ENCODE assay signal across 8 cellular contexts in genomic region chrX:118226060-118226428, GRCh38.
DNase-seq lines count a peak whose midpoint lies in the region; ATAC-seq and TF ChIP-seq lines count a peak whose summit lies in the region.

No MANE protein-coding gene starts in this region.

- intact Hi-C loops in uterus (cut with DNase I; ENCODE audit: low total_unique reads), result no loop called here

- H3K79me2 ChIP-seq in ACC112 (ENCODE audit: control insufficient read depth, insufficient read depth, low read length, unreplicated experiment), result no peaks in the 10 kb centered on the region

- no peaks in the 10 kb centered on the region for H3K36me3 ChIP-seq in ACC112 (ENCODE audit: insufficient read depth, low read length)
- H3K36me3 ChIP-seq in uterus, result no peaks in the 10 kb centered on the region

- H3K27me3 ChIP-seq in ACC112 (ENCODE audit: insufficient read depth, low read length) (no peaks in the 10 kb centered on the region), uterus (no peaks in the 10 kb centered on the region)

- TF ChIP-seq POLR2A in uterus (IDR thresholded peaks at IDR 0.05), result no peak

- H3K4me3 ChIP-seq in ACC112 (ENCODE audit: low read depth, low read length), result peak overlapping the region; percentile 60; the same call in 1 of the 2 replicates
- H3K4me3 ChIP-seq in uterus, result no peak overlapping the region

- DNase-seq in OCI-M1 (lab: John Stamatoyannopoulos, UW) (peak; percentile 45), fibroblast of peridontal ligament (ENCODE audit: extremely low read depth) (peak; percentile 20), uterus (no peak), GM19240 (ENCODE audit: insufficient read length, low spot score) (no peak), epidermal melanocyte (ENCODE audit: insufficient read length, low spot score) (no peak)

- H2AFZ ChIP-seq in ACC112 (ENCODE audit: low read length, unreplicated experiment), result peak overlapping the region; percentile 68

- ATAC-seq in GM18519 (IDR thresholded peaks at IDR 0.05; ENCODE audit: low FRiP score, unreplicated experiment) (peak; percentile 84), HG03060 (IDR thresholded peaks at IDR 0.05; ENCODE audit: low read depth, unreplicated experiment) (peak; percentile 80)

- peak; percentile 34 to 52 (median 42) for TF ChIP-seq CTCF in uterus (IDR thresholded peaks at IDR 0.05)

- no peaks in the 10 kb centered on the region for H3K9me3 ChIP-seq in uterus

- peaks cover 10% of the 10 kb centered on the region for H3K4me1 ChIP-seq in ACC112 (ENCODE audit: control insufficient read depth, insufficient read depth, low read length, unreplicated experiment)
- H3K4me1 ChIP-seq in uterus, result peaks cover 0 to 4% of the 10 kb centered on the region in 2 donors

- H3K27ac ChIP-seq in ACC112 (ENCODE audit: low read depth, low read length), result peak overlapping the region; percentile 86
- peak overlapping the region; percentile 60 to 72 for H3K27ac ChIP-seq in uterus

Comparison
In these comparisons a context has a peak if more than half of its experiments do, and no peak if none do; other contexts are left out.
1. DNase-seq: peak in OCI-M1 (single experiment) and fibroblast of peridontal ligament (single experiment); none in uterus (0 of 2), GM19240 (single experiment) and epidermal melanocyte (single experiment).